2 cellular contexts compared by ENCODE assay signal in genomic region chr17:21410371-21410770, GRCh38. TPM values are rescaled to one million over a fixed set of nuclear protein-coding genes. Genes with fewer than 3 reads are reported as not detected.
"Had no signal": no experiment of that assay in that cellular context is flagged by ENCODE, and none has a peak within 500 bp of the region (broad histone marks: within the 10 kb centered on the region; RNA-seq: fewer than 3 reads in every experiment).

No MANE protein-coding gene starts in this region.

RNA-seq across cellular contexts. Expression of gene KCNJ12, which starts 34.2 kb away (rescaled TPM):
- total RNA-seq: lung microvascular endothelial cell; naive thymus-derived CD8-positive, alpha-beta T cell had no signal
